In the genomic region with DNA sequence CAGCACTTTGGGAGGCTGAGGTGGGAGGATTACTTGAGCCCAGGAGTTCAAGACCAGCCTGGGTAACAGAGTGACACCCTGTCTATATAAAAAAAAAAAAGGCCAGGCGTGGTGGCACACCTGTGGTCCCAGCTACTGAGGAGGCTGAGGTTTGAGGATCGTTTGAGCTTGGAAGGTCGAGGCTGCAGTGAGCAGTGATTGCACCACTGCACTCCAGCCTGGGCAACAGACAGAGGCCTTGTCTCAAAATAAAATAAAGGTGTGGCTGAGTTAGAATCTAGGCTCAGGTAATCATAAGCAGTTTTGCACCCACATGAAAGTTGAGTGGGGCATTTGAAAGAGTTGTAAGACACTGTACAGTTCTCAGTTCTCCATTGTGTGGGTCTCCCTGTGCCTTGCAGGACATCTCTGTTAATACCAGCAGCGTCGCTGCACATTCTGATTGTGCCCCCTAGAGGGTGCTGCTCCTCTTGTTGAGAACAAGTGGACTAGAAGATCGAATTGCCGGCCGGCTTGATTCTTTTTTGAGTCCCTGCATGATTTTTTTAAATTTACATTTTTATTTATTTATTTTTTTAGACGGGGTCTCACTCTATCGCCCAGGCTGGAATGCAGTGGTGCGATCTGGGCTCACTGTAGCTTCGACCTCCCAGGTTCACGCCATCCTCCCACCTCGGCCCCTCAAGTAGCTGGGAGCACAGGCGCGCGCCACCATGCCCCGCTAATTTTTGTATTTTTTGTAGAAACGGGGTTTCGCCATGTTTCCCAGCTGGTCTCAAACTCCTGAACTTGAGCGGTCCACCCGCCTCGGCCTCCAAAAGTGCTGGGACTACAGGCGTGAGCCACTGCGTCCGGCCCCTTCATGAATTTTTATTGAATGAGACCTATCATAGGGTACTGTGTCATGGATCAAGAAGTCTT, we compare ENCODE assay signal across 8 cellular contexts.
DNase-seq lines count a peak whose midpoint lies in the region; ATAC-seq and TF ChIP-seq lines count a peak whose summit lies in the region.

No MANE protein-coding gene starts in this region.

- POLR2A ChIA-PET in activated B cell treated with CpG ODN at 0.5 μM for 24 hours (lab: Charles Lee): no interaction called here

- DNase-seq in BE2C (peak; percentile 75), NCI-H226 (peak; percentile 38), activated B cell treated with CpG ODN at 0.5 μM for 24 hours (peak; percentile 15), choroid plexus epithelial cell (ENCODE audit: low read depth) (peak; percentile 89), lower lobe of right lung (peak; percentile 55)
- peak; percentile 68 for DNase-seq in stimulated activated CD8-positive, alpha-beta memory T cell treated with anti-CD3 and anti-CD28 coated beads, Interleukin-4, amount 100 ng/mL, for 48 hours

- no peaks in the 10 kb centered on the region for H3K36me3 Mint-ChIP-seq in activated B cell treated with CpG ODN at 0.5 μM for 24 hours (ENCODE audit: low read depth)

- H3K4me1 Mint-ChIP-seq in activated B cell treated with CpG ODN at 0.5 μM for 24 hours: no peaks in the 10 kb centered on the region

- no peaks in the 10 kb centered on the region for H3K27me3 Mint-ChIP-seq in activated B cell treated with CpG ODN at 0.5 μM for 24 hours

- H3K36me3 ChIP-seq in BE2C (no peaks in the 10 kb centered on the region), lower lobe of right lung (no peaks in the 10 kb centered on the region)

- H3K27ac ChIP-seq in lower lobe of right lung: no peak overlapping the region

- H3K9me3 Mint-ChIP-seq in activated B cell treated with CpG ODN at 0.5 μM for 24 hours: no peaks in the 10 kb centered on the region

- H3K4me1 ChIP-seq in BE2C (no peaks in the 10 kb centered on the region), lower lobe of right lung (no peaks in the 10 kb centered on the region)

- CTCF ChIA-PET in activated B cell treated with CpG ODN at 0.5 μM for 24 hours (lab: Charles Lee): interaction anchor here (1.2 kb wide), 1 partner anchor 98 kb away, joined by 5 read pairs; no protein-coding TSS in a partner anchor

- no peak overlapping the region for H3K27ac Mint-ChIP-seq in activated B cell treated with CpG ODN at 0.5 μM for 24 hours

- H3K4me3 Mint-ChIP-seq in activated B cell treated with CpG ODN at 0.5 μM for 24 hours: no peak overlapping the region

- peak; percentile 96 for ATAC-seq in GM18909 (IDR thresholded peaks at IDR 0.05; ENCODE audit: poor library complexity, unreplicated experiment)
- peak; percentile 81 for ATAC-seq in HG03108 (IDR thresholded peaks at IDR 0.05; ENCODE audit: unreplicated experiment)
- peak; percentile 61 for ATAC-seq in activated B cell treated with CpG ODN at 0.5 μM for 24 hours (ENCODE audit: low read depth)
- peak; percentile 64 to 79 for ATAC-seq in lower lobe of right lung

- TF ChIP-seq CTCF in BE2C (IDR thresholded peaks at IDR 0.05; ENCODE audit: low read depth, low read length): peak; percentile 72
- no peak for TF ChIP-seq CTCF in activated B cell treated with CpG ODN at 0.5 μM for 24 hours (IDR thresholded peaks at IDR 0.05)
- peak; percentile 77 for TF ChIP-seq CTCF in choroid plexus epithelial cell (conservative IDR thresholded peaks at IDR 0.05; ENCODE audit: low read depth, low read length)
- TF ChIP-seq CTCF in lower lobe of right lung (IDR thresholded peaks at IDR 0.05): peak; percentile 54

- H3K4me3 ChIP-seq in BE2C (ENCODE audit: low read depth, low read length) (no peak overlapping the region), choroid plexus epithelial cell (ENCODE audit: low read depth, low read length) (no peak overlapping the region), lower lobe of right lung (no peak overlapping the region)

- no peaks in the 10 kb centered on the region for H3K27me3 ChIP-seq in BE2C
- no peaks in the 10 kb centered on the region for H3K27me3 ChIP-seq in lower lobe of right lung (ENCODE audit: low read depth)

- intact Hi-C loops in activated B cell treated with CpG ODN at 0.5 μM for 24 hours (cut with micrococcal nuclease): no loop called here
- intact Hi-C loops in lower lobe of right lung (cut with DNase I): no loop called here

- H3K9me3 ChIP-seq in BE2C (no peaks in the 10 kb centered on the region), lower lobe of right lung (no peaks in the 10 kb centered on the region)

Comparison
In these comparisons a context has a peak if more than half of its experiments do, and no peak if none do; other contexts are left out.
1. DNase-seq: peak in every context shown above with its lines; median percentile 89 in choroid plexus epithelial cell; 75 in BE2C; 68 in stimulated activated CD8-positive, alpha-beta memory T cell treated with anti-CD3 and anti-CD28 coated beads, Interleukin-4, amount 100 ng/mL, for 48 hours; 55 in lower lobe of right lung; 38 in NCI-H226; 15 in activated B cell treated with CpG ODN at 0.5 μM for 24 hours.